Comparison of ENCODE assay signal across 22 cellular contexts in the genomic region with DNA sequence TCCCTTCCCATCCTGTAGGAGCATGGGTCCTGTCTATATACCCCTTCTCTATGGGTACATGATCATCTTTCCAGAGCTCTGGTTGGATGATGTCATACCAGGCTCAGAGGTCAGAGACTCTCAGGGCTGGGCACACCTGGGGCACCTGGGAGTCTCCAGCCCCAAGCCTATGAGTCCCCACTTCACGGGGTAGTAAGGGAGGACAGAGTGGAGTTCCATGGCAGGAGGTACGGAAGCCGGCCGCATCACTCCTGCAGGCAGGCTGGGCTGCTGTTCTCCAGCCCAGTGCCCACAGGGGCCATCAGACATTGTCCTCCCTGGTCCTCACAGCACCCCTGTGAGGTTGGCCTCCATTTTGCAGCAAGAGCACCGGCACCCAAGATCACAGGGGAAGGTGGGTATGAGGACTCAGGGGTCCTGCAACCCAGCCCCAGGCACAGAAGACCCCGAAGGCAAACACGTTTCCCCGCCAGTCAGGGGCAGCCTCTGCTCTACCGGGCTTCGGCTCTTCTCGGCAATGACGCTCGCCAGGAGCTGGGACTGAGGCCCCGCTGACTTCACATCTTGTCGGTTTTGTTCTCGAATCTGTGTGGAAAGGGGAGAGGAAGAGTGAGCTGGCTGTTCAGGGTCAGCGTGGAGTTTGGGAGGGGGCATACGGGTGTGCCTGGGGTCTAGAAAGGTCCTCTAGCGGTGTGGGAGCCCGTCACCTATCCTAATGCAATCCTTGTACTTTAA.
"Had no signal": no experiment of that assay in that cellular context is flagged by ENCODE, and none has a peak within 500 bp of the region (broad histone marks: within the 10 kb centered on the region; RNA-seq: fewer than 3 reads in every experiment).

No MANE protein-coding gene starts in this region.

- H3K4me1 ChIP-seq: foreskin keratinocyte, psoas muscle, stomach, transverse colon had no signal

- H3K9me3 Mint-ChIP-seq: naive thymus-derived CD4-positive, alpha-beta T cell; nephron progenitor cell; stimulated activated effector memory CD8-positive, alpha-beta T cell treated with anti-CD3 and anti-CD28 coated beads, Interleukin-12 subunit alpha, Interleukin-12 subunit beta, amount 100 ng/mL, for 72 hours had no signal

- H3K27ac Mint-ChIP-seq: nephron progenitor cell; stimulated activated effector memory CD8-positive, alpha-beta T cell treated with anti-CD3 and anti-CD28 coated beads, Interleukin-12 subunit alpha, Interleukin-12 subunit beta, amount 100 ng/mL, for 72 hours had no signal

- FAIRE-seq: colon, endothelial cell of umbilical vein had no signal

- ATAC-seq: foreskin keratinocyte; left lobe of liver; naive thymus-derived CD4-positive, alpha-beta T cell; psoas muscle; sciatic nerve; stimulated activated effector memory CD8-positive, alpha-beta T cell treated with anti-CD3 and anti-CD28 coated beads, Interleukin-12 subunit alpha, Interleukin-12 subunit beta, amount 100 ng/mL, for 72 hours had no signal

- H3K27me3 ChIP-seq: hepatocyte, stomach, transverse colon had no signal

- H3K9me3 ChIP-seq: psoas muscle, stomach, thoracic aorta, transverse colon had no signal

- H3K36me3 Mint-ChIP-seq: stimulated activated effector memory CD8-positive, alpha-beta T cell treated with anti-CD3 and anti-CD28 coated beads, Interleukin-12 subunit alpha, Interleukin-12 subunit beta, amount 100 ng/mL, for 72 hours had no signal

- H3K4me3 Mint-ChIP-seq: naive thymus-derived CD4-positive, alpha-beta T cell; nephron progenitor cell; stimulated activated effector memory CD8-positive, alpha-beta T cell treated with anti-CD3 and anti-CD28 coated beads, Interleukin-12 subunit alpha, Interleukin-12 subunit beta, amount 100 ng/mL, for 72 hours had no signal

- H3K27me3 Mint-ChIP-seq: naive thymus-derived CD4-positive, alpha-beta T cell had no signal

- H3K27ac ChIP-seq: foreskin keratinocyte, hepatocyte, parathyroid adenoma, psoas muscle, skin epidermis, stomach, thoracic aorta, transverse colon had no signal

- H3K4me3 ChIP-seq: hepatocyte, psoas muscle, skin epidermis, stomach, thoracic aorta, transverse colon had no signal

- H3K36me3 ChIP-seq: stomach, thoracic aorta, transverse colon had no signal

- DNase-seq: dermis blood vessel endothelial cell; erythroblast; foreskin keratinocyte; mammary epithelial cell; naive thymus-derived CD4-positive, alpha-beta T cell; nephron progenitor cell; psoas muscle; retina; stimulated activated CD4-positive, alpha-beta T cell treated with anti-CD3 and anti-CD28 coated beads, Interleukin-4, amount 100 ng/mL, for 1 hour; stimulated activated CD8-positive, alpha-beta memory T cell treated with anti-CD3 and anti-CD28 coated beads, Interleukin-4, amount 100 ng/mL, for 48 hours; stomach; substantia nigra; transverse colon had no signal

- H3K4me1 Mint-ChIP-seq: stimulated activated effector memory CD8-positive, alpha-beta T cell treated with anti-CD3 and anti-CD28 coated beads, Interleukin-12 subunit alpha, Interleukin-12 subunit beta, amount 100 ng/mL, for 72 hours had no signal
